ENCODE assay signal across 8 cellular contexts in the genomic region with DNA sequence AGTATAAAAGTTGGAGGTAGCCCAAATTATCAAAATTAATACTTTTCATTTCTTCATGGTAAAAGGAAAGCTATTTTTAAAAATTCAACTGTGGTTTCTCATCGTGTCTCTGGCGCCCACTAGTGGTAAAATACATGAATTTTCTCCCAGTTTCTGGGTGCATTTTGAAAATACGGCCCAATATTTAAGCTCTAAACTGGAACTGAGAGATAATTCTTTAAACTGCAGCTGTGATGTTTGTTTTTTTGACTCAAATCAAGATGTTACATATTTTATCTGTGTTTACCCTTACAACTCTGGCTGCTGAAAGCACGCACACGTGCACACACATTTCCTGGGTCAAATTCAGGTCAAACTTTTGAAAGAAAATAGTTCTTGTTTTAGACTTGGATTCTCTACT.
A peak's percentile ranks its signal among the peaks of the same experiment; 100 is the strongest.
DNase-seq lines count a peak whose midpoint lies in the region; ATAC-seq, FAIRE-seq and TF ChIP-seq lines count a peak whose summit lies in the region.

No MANE protein-coding gene starts in this region.

- H3K27me3 ChIP-seq in foreskin keratinocyte (no peaks in the 10 kb centered on the region), testis (no peaks in the 10 kb centered on the region)

- POLR2A ChIA-PET in AG04449 (lab: Yijun Ruan, JAX) = interaction anchor here (0.9 kb wide), 1 partner anchor 144 kb away, joined by 4 read pairs; no protein-coding TSS in a partner anchor

- TF ChIP-seq POLR2A in testis (IDR thresholded peaks at IDR 0.05) = no peak

- no peaks in the 10 kb centered on the region for H3K36me3 ChIP-seq in testis (ENCODE audit: low read depth, missing control alignments)

- CTCF ChIA-PET in AG04449 (lab: Yijun Ruan, JAX) = interaction anchor here (0.6 to 7.7 kb wide), 34 partner anchors 9 to 225 kb away, joined by 3 to 158 read pairs (median 6); a partner anchor contains a TSS

- TF ChIP-seq CTCF in AG04449 (IDR thresholded peaks at IDR 0.05; ENCODE audit: insufficient read depth, low read length, missing control alignments) (peak; percentile 34), foreskin keratinocyte (conservative IDR thresholded peaks at IDR 0.05) (peak; percentile 82), testis (IDR thresholded peaks at IDR 0.05) (peak; percentile 29 to 72 (median 66))

- intact Hi-C loops in testis (cut with DNase I; ENCODE audit: low total_unique reads) = no loop called here

- H3K27ac ChIP-seq in foreskin keratinocyte (no peak overlapping the region), testis (no peak overlapping the region)

- FAIRE-seq in RCC 7860 (lab: Jason Lieb, UNC) = peak; percentile 50

- 9% methylated on average over 5 of the region's 5 CpGs for WGBS in testis, 2 donors

- H3K4me1 ChIP-seq in foreskin keratinocyte (no peaks in the 10 kb centered on the region), testis (no peaks in the 10 kb centered on the region)

- H3K4me3 ChIP-seq in AG04449 (ENCODE audit: low read depth, low read length) (no peak overlapping the region), testis (no peak overlapping the region)

- no peaks in the 10 kb centered on the region for H3K9me3 ChIP-seq in testis

- DNase-seq in AG04449 (ENCODE audit: low read depth, low spot score) (no peak), GM03348 (ENCODE audit: low spot score) (peak; percentile 5), RCC 7860 (ENCODE audit: low spot score) (peak; percentile 17), foreskin keratinocyte (no peak), testis (no peak), GDM1 (lab: John Stamatoyannopoulos, UW) (no peak)

- ATAC-seq in foreskin keratinocyte (no peak), GM21529 (IDR thresholded peaks at IDR 0.05; ENCODE audit: unreplicated experiment) (no peak), HG03565 (IDR thresholded peaks at IDR 0.05; ENCODE audit: unreplicated experiment) (no peak)

Comparison
In these comparisons a context has a peak if more than half of its experiments do, and no peak if none do; other contexts are left out.
1. DNase-seq: peak in GM03348 (single experiment) and RCC 7860 (single experiment); none in AG04449 (single experiment), foreskin keratinocyte (0 of 2), testis (single experiment) and GDM1 (single experiment).
2. Peak in every context shown above with its lines, with median percentiles within 50 percentile points of each other: CTCF ChIP-seq.